Comparison of ENCODE assay signal across 8 cellular contexts in genomic region chr17:76558210-76559095, GRCh38. TPM values are rescaled to one million over a fixed set of nuclear protein-coding genes. Genes with fewer than 3 reads are reported as not detected.
DNase-seq lines count a peak whose midpoint lies in the region; ATAC-seq, FAIRE-seq and TF ChIP-seq lines count a peak whose summit lies in the region.

No MANE protein-coding gene starts in this region.

- H3K27ac ChIP-seq in RWPE2 (ENCODE audit: poor library complexity, severe bottlenecking) (peak overlapping the region; percentile 82), endothelial cell of umbilical vein (ENCODE audit: insufficient read depth, low read depth, low read length) (peak overlapping the region; percentile 46)

- peaks cover 0 to 6% of the 10 kb centered on the region in 2 donors for H3K36me3 Mint-ChIP-seq in naive B cell

- H3K27me3 ChIP-seq in RWPE2 (ENCODE audit: insufficient read depth, poor library complexity, severe bottlenecking) (no peaks in the 10 kb centered on the region), endothelial cell of umbilical vein (ENCODE audit: control insufficient read depth in 2 of 2, insufficient read depth in 2 of 2, low read length in 2 of 2) (no peaks in the 10 kb centered on the region)

- dilution Hi-C loops in endothelial cell of umbilical vein (cut with MboI; ENCODE audit: extremely low pct_ligation_motif_present, low sequenced_read_pairs), result no loop called here

- no peaks in the 10 kb centered on the region for H4K20me1 ChIP-seq in endothelial cell of umbilical vein (replicated peaks; ENCODE audit: control insufficient read depth, extremely low read depth, insufficient read depth, low read length)

- H3K4me1 Mint-ChIP-seq in naive B cell, result peaks cover 34 to 56% (median 41%) of the 10 kb centered on the region in 3 donors

- DNase-seq in AG09309 (ENCODE audit: low read depth) (no peak), RWPE2 (ENCODE audit: low spot score) (no peak), endothelial cell of umbilical vein (ENCODE audit: low read depth, low spot score) (peak; percentile 48), naive B cell (no peak), NCI-H187 (lab: John Stamatoyannopoulos, UW) (no peak)

- no peak for TF ChIP-seq POLR2A in endothelial cell of umbilical vein (IDR thresholded peaks at IDR 0.05; ENCODE audit: low read depth, low read length)

- H3K9ac ChIP-seq in endothelial cell of umbilical vein (replicated peaks; ENCODE audit: extremely low read depth, insufficient read depth, low read length), result peak overlapping the region; percentile 88

- peaks cover 45% of the 10 kb centered on the region for H3K79me2 ChIP-seq in endothelial cell of umbilical vein (ENCODE audit: control insufficient read depth, insufficient read depth, low read length)

- peaks cover 54% of the 10 kb centered on the region for H3K4me1 ChIP-seq in RWPE2 (ENCODE audit: insufficient read depth, poor library complexity, severe bottlenecking)
- peaks cover 47% of the 10 kb centered on the region for H3K4me1 ChIP-seq in endothelial cell of umbilical vein (ENCODE audit: control insufficient read depth, extremely low read depth, insufficient read depth, low read length)

- H3K9me3 ChIP-seq in RWPE2 (ENCODE audit: severe bottlenecking), result no peaks in the 10 kb centered on the region
- no peaks in the 10 kb centered on the region for H3K9me3 ChIP-seq in endothelial cell of umbilical vein (replicated peaks; ENCODE audit: control insufficient read depth, insufficient read depth, low read length)

- no peaks in the 10 kb centered on the region for H3K9me1 ChIP-seq in endothelial cell of umbilical vein (replicated peaks; ENCODE audit: control insufficient read depth, extremely low read depth, insufficient read depth, low read length)

- H3K36me3 ChIP-seq in RWPE2 (ENCODE audit: low read depth) (peaks cover 56% of the 10 kb centered on the region), endothelial cell of umbilical vein (ENCODE audit: control insufficient read depth in 2 of 2, extremely low read depth in 1 of 2, insufficient read depth in 2 of 2, low read length in 2 of 2) (no peaks in the 10 kb centered on the region)

- H3K9me3 Mint-ChIP-seq in naive B cell, result no peaks in the 10 kb centered on the region

- H2AFZ ChIP-seq in endothelial cell of umbilical vein (ENCODE audit: low read depth, low read length), result no peak overlapping the region

- BruUV-seq in endothelial cell of umbilical vein (replicated peaks; lab: Mats Ljungman, UMichigan), result no TSS peak

- H3K4me3 Mint-ChIP-seq in naive B cell, result peak overlapping the region; percentile 95 to 100 (median 99)

- H3K4me3 ChIP-seq in AG09309 (ENCODE audit: control insufficient read depth, low read depth, low read length) (peak overlapping the region; percentile 85), RWPE2 (ENCODE audit: severe bottlenecking) (peak overlapping the region; percentile 67), endothelial cell of umbilical vein (replicated peaks in 1 of 3; ENCODE audit: insufficient read depth in 1 of 3, low read depth in 1 of 3, low read length in 3 of 3) (peak overlapping the region; percentile 4 to 94 (median 66))

- H3K4me2 ChIP-seq in endothelial cell of umbilical vein (ENCODE audit: insufficient read depth, low read length), result peak overlapping the region; percentile 97

- H3K27me3 Mint-ChIP-seq in naive B cell, result no peaks in the 10 kb centered on the region

- peak overlapping the region; percentile 97 to 100 (median 99) for H3K27ac Mint-ChIP-seq in naive B cell

- POLR2A ChIA-PET in endothelial cell of umbilical vein (lab: Charles Lee), result interaction anchor here (1.1 to 1.8 kb wide), 4 partner anchors 10 to 113 kb away, joined by 3 to 7 read pairs (median 4); no protein-coding TSS in a partner anchor

- peak; percentile 74 for FAIRE-seq in endothelial cell of umbilical vein (lab: Jason Lieb, UNC)

- CTCF ChIA-PET in endothelial cell of umbilical vein (lab: Charles Lee), result interaction anchor here (0.7 to 8.8 kb wide), 17 partner anchors 9 to 176 kb away, joined by 3 to 121 read pairs (median 4); partner anchors contain the start of gene ST6GALNAC2

- intact Hi-C loops in endothelial cell of umbilical vein (cut with micrococcal nuclease), result loop anchor here (1.0 to 5.0 kb wide), 3 partner anchors 66 to 154 kb away; partner anchors contain the start of gene MXRA7

- ATAC-seq in RWPE2 (ENCODE audit: low read depth), result no peak
- ATAC-seq in naive B cell (ENCODE audit: low read depth in 2 of 2), result no peak
- ATAC-seq in HG03432 (IDR thresholded peaks at IDR 0.05; ENCODE audit: unreplicated experiment), result no peak
- no peak for ATAC-seq in HG02981 (IDR thresholded peaks at IDR 0.05; ENCODE audit: unreplicated experiment)

- TF ChIP-seq CTCF in AG09309 (IDR thresholded peaks at IDR 0.05; ENCODE audit: control insufficient read depth, insufficient read depth, low read depth, low read length, missing control alignments) (peak; percentile 54), GM12874 (IDR thresholded peaks at IDR 0.05; ENCODE audit: insufficient read depth, low read depth, low read length) (peak; percentile 40), RWPE2 (IDR thresholded peaks at IDR 0.05; ENCODE audit: poor library complexity, severe bottlenecking) (peak; percentile 75), endothelial cell of umbilical vein (IDR thresholded peaks at IDR 0.05; ENCODE audit: extremely low read depth in 1 of 2, insufficient read depth in 1 of 2, low read depth in 1 of 2, low read length in 2 of 2) (peak; percentile 34)

TF ChIP-seq in endothelial cell of umbilical vein, 7 proteins besides CTCF, POLR2A, EP300 and RAD21:
- no peak for TF ChIP-seq POLR2AphosphoS5 (IDR thresholded peaks at IDR 0.05; ENCODE audit: insufficient read depth, low read depth, low read length)
- TF ChIP-seq MAX (IDR thresholded peaks at IDR 0.05; ENCODE audit: insufficient read depth, insufficient read length), result no peak
- no peak for TF ChIP-seq FOS (IDR thresholded peaks at IDR 0.05; ENCODE audit: borderline replicate concordance, insufficient read depth, low read length)
- no peak for TF ChIP-seq GATA2 (IDR thresholded peaks at IDR 0.05; ENCODE audit: insufficient read depth, insufficient read length, low read depth, low read length)
- no peak for TF ChIP-seq JUN (IDR thresholded peaks at IDR 0.05; ENCODE audit: borderline replicate concordance, insufficient read depth, insufficient read length, low read depth)
- no peak for TF ChIP-seq MYC (IDR thresholded peaks at IDR 0.05; ENCODE audit: low read depth, low read length)
- TF ChIP-seq EZH2 (IDR thresholded peaks at IDR 0.05; ENCODE audit: borderline replicate concordance, low read depth, low read length, severe bottlenecking), result no peak

RNA-seq across cellular contexts. Expression of gene PRCD, which starts 18.6 kb away (rescaled TPM):
- total RNA-seq in endothelial cell of umbilical vein, result not detected in 2 replicates
- polyA plus RNA-seq in endothelial cell of umbilical vein (not detected in 2 replicates), naive B cell (ENCODE audit: low read depth in 6 of 6) (10 to 100 TPM; 21.6 to 54.4 (median 34.3) TPM)
- polyA plus RNA-seq in endothelial cell of umbilical vein (2011; cell fraction: cytosol; rRNA removed), result not detected in 2 replicates
- 0.12 and 0.34 TPM in 2 replicates for polyA plus RNA-seq in endothelial cell of umbilical vein (2011; cell fraction: nucleus; rRNA removed)
- 0.26 TPM in 1 of 2 replicates, not detected in the other for polyA plus RNA-seq in endothelial cell of umbilical vein (2012)
- polyA minus RNA-seq in endothelial cell of umbilical vein, result not detected in 2 replicates
- not detected for polyA minus RNA-seq in endothelial cell of umbilical vein (2011; cell fraction: cytosol; rRNA and poly(A)+ RNA removed)
- not detected in 2 replicates for polyA minus RNA-seq in endothelial cell of umbilical vein (2011; cell fraction: nucleus; rRNA and poly(A)+ RNA removed)

RNA-seq across cellular contexts. Expression of gene CYGB, which starts 20.9 kb away (rescaled TPM):
- total RNA-seq in endothelial cell of umbilical vein, result 0.42 and 0.91 TPM in 2 replicates
- polyA plus RNA-seq in endothelial cell of umbilical vein (0.22 and 0.51 TPM in 2 replicates), naive B cell (ENCODE audit: low read depth in 6 of 6) (1 to 10 TPM in 2 of 6 donors, under 1 TPM in 4; 0.21 to 2.4 (median 0.79) TPM)
- 0.26 and 0.31 TPM in 2 replicates for polyA plus RNA-seq in endothelial cell of umbilical vein (2011; cell fraction: cytosol; rRNA removed)
- polyA plus RNA-seq in endothelial cell of umbilical vein (2011; cell fraction: nucleus; rRNA removed), result 0.13 TPM in 1 of 2 replicates, not detected in the other
- polyA plus RNA-seq in endothelial cell of umbilical vein (2012), result 0.23 and 1.4 TPM in 2 replicates
- polyA minus RNA-seq in endothelial cell of umbilical vein, result 0.08 and 0.36 TPM in 2 replicates
- not detected for polyA minus RNA-seq in endothelial cell of umbilical vein (2011; cell fraction: cytosol; rRNA and poly(A)+ RNA removed)
- not detected in 2 replicates for polyA minus RNA-seq in endothelial cell of umbilical vein (2011; cell fraction: nucleus; rRNA and poly(A)+ RNA removed)

RNA-seq across cellular contexts. Expression of gene ST6GALNAC2, which starts 27.2 kb away (rescaled TPM):
- 0.69 and 1.7 TPM in 2 replicates for total RNA-seq in endothelial cell of umbilical vein
- polyA plus RNA-seq in endothelial cell of umbilical vein, result 0.59 and 0.76 TPM in 2 replicates
- 0.34 and 0.50 TPM in 2 replicates for polyA plus RNA-seq in endothelial cell of umbilical vein (2011; cell fraction: cytosol; rRNA removed)
- 0.63 and 0.90 TPM in 2 replicates for polyA plus RNA-seq in endothelial cell of umbilical vein (2011; cell fraction: nucleus; rRNA removed)
- 0.52 and 0.60 TPM in 2 replicates for polyA plus RNA-seq in endothelial cell of umbilical vein (2012)
- polyA minus RNA-seq in endothelial cell of umbilical vein, result 1.4 and 1.7 TPM in 2 replicates
- not detected for polyA minus RNA-seq in endothelial cell of umbilical vein (2011; cell fraction: cytosol; rRNA and poly(A)+ RNA removed)
- polyA minus RNA-seq in endothelial cell of umbilical vein (2011; cell fraction: nucleus; rRNA and poly(A)+ RNA removed), result not detected in 2 replicates
- polyA plus RNA-seq in naive B cell (ENCODE audit: low read depth in 6 of 6), result 1 to 10 TPM in 1 of 6 donors, under 1 TPM in 4, not detected in 1; 0.22 to 1.0 (median 0.48) TPM

RNA-seq across cellular contexts. Expression of gene RHBDF2, which starts 57.2 kb away (rescaled TPM):
- total RNA-seq in endothelial cell of umbilical vein, result 38.5 and 42.6 TPM in 2 replicates
- polyA plus RNA-seq in endothelial cell of umbilical vein (25.5 and 35.0 TPM in 2 replicates), naive B cell (ENCODE audit: low read depth in 6 of 6) (100 to 1,000 TPM in 1 of 6 donors, 10 to 100 TPM in 5; 44.0 to 148 (median 51.7) TPM)
- polyA plus RNA-seq in endothelial cell of umbilical vein (2011; cell fraction: cytosol; rRNA removed), result 14.3 and 17.0 TPM in 2 replicates
- 34.9 and 50.9 TPM in 2 replicates for polyA plus RNA-seq in endothelial cell of umbilical vein (2011; cell fraction: nucleus; rRNA removed)
- polyA plus RNA-seq in endothelial cell of umbilical vein (2012), result 28.8 and 49.4 TPM in 2 replicates
- polyA minus RNA-seq in endothelial cell of umbilical vein, result 18.1 and 20.4 TPM in 2 replicates
- 4.5 TPM for polyA minus RNA-seq in endothelial cell of umbilical vein (2011; cell fraction: cytosol; rRNA and poly(A)+ RNA removed)
- polyA minus RNA-seq in endothelial cell of umbilical vein (2011; cell fraction: nucleus; rRNA and poly(A)+ RNA removed), result 16.7 and 35.6 TPM in 2 replicates

Comparison
In these comparisons a context has a peak if more than half of its experiments do, and no peak if none do; other contexts are left out.
1. RNA of gene PRCD, which starts 18.6 kb away (polyA plus RNA-seq): 21.6 to 54.4 TPM in naive B cell; 0.12 to 0.34 TPM in endothelial cell of umbilical vein; every median in the first group is over 10 times any median in the second.
2. Peak in every context shown above with its lines, with median percentiles within 50 percentile points of each other: H3K4me3 ChIP-seq and CTCF ChIP-seq.